ENCODE assay signal across 1 cellular context in genomic region chr20:62640870-62641748, GRCh38.
TF ChIP-seq lines count a peak whose summit lies in the region.

No MANE protein-coding gene starts in this region.

TF ChIP-seq in IMR-90, 13 proteins besides CTCF, POLR2A, EP300 and RAD21 (continued from another document):
- TF ChIP-seq, protein P1, sequence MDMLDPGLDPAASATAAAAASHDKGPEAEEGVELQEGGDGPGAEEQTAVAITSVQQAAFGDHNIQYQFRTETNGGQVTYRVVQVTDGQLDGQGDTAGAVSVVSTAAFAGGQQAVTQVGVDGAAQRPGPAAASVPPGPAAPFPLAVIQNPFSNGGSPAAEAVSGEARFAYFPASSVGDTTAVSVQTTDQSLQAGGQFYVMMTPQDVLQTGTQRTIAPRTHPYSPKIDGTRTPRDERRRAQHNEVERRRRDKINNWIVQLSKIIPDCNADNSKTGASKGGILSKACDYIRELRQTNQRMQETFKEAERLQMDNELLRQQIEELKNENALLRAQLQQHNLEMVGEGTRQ (IDR thresholded peaks at IDR 0.05; ENCODE audit: low read depth, low read length) = no peak
- no peak for TF ChIP-seq SMC3 (IDR thresholded peaks at IDR 0.05; ENCODE audit: low read depth, low read length)
- TF ChIP-seq FOS (IDR thresholded peaks at IDR 0.05; ENCODE audit: low read depth, low read length) = no peak
- TF ChIP-seq ELK1 (IDR thresholded peaks at IDR 0.05; ENCODE audit: borderline replicate concordance, low read depth, low read length) = no peak
- TF ChIP-seq NFE2L2 (IDR thresholded peaks at IDR 0.05; ENCODE audit: low read depth, low read length) = no peak
- no peak for TF ChIP-seq MXI1 (IDR thresholded peaks at IDR 0.05; ENCODE audit: borderline replicate concordance, low read depth, low read length)
TF ChIP-seq in IMR-90: peak in this region for 0.
